ENCODE assay signal across 24 cellular contexts in the genomic region with DNA sequence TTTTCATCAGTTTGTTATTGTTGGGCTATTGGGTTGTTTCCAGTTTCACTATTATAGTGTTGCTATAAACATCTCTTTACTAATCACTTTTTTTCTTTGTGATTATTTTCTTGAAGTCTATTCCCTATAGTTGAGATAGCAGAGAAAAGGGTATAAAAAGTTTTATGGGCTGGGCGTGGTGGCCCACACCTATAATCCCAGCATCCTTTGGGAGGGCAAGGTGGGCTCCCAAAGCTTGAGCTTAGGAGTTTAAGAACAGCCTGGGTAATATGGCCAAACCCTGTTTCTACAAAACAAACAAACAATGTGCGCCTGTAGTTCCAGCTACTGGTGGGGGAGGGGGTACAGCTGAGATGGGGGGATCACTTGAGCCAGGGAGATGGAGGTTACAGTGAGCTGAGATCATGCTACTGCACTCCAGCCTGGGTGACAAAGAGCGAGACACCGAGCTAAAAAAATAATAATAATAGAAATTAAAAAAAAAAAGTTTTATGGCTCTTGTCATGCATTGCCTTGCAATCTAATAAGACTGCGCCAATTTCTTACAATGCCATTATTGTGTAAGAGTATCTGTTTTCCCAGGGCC. TPM values are rescaled to one million over a fixed set of nuclear protein-coding genes. Genes with fewer than 3 reads are reported as not detected.
DNase-seq lines count a peak whose midpoint lies in the region; FAIRE-seq and TF ChIP-seq lines count a peak whose summit lies in the region.
"Had no signal": no experiment of that assay in that cellular context is flagged by ENCODE, and none has a peak within 500 bp of the region (broad histone marks: within the 10 kb centered on the region; RNA-seq: fewer than 3 reads in every experiment).

No MANE protein-coding gene starts in this region.

- H3K9ac ChIP-seq in mucosa of rectum (ENCODE audit: low read depth in 1 of 2, low read length in 2 of 2) (peak overlapping the region in 1 of 2 donors; percentile 17), SK-N-SH (no peak overlapping the region)

- CTCF ChIA-PET in PC-9 (lab: Charles Lee) (interaction anchor here (0.6 kb wide), 3 partner anchors 10 to 165 kb away, joined by 4 to 13 read pairs (median 13); no protein-coding TSS in a partner anchor), SK-N-SH (lab: Yijun Ruan, JAX) (interaction anchor here (1.1 to 2.1 kb wide), 3 partner anchors 14 to 75 kb away, joined by 3 to 5 read pairs (median 3); partner anchors contain the start of genes GSS and MYH7B)

- H3K9me3 ChIP-seq in PC-9 (ENCODE audit: insufficient read depth, low read depth) (no peaks in the 10 kb centered on the region), mucosa of rectum (ENCODE audit: control insufficient read depth in 2 of 2, low read length in 2 of 2) (no peaks in the 10 kb centered on the region), SK-N-SH (no peaks in the 10 kb centered on the region)
- H3K9me3 ChIP-seq: HAP-1 had no signal

- FAIRE-seq in frontal cortex (lab: Jason Lieb, UNC) = no peak
- FAIRE-seq: endothelial cell of umbilical vein, GM18507, K562, keratinocyte, urothelium cell line had no signal

- DNase-seq in PC-9 (no peak), dorsolateral prefrontal cortex (peak in 1 of 10 donors; percentile 36), superior temporal gyrus (ENCODE audit: extremely low spot score) (peak; percentile 75), SK-N-SH (no peak), frontal cortex (ENCODE audit: low spot score in 2 of 2) (no peak), OCI-M1 (lab: John Stamatoyannopoulos, UW) (no peak)
- DNase-seq: activated CD8-positive, alpha-beta T cell treated with anti-CD3 and anti-CD28 coated beads, Interleukin-2, amount 10 ng/mL, durations not matched to agents 7 days and 5 days; activated naive CD8-positive, alpha-beta T cell treated with anti-CD3 and anti-CD28 coated beads, Interleukin-2, amount 10 ng/mL, durations not matched to agents 7 days and 5 days; DMS79 treated with DMSO at 0.1 percent for 48 hours; glutamatergic neuron; naive thymus-derived CD4-positive, alpha-beta T cell; NCI-H1092 treated with DMSO at 0.1 percent for 48 hours; NCI-H187 treated with DMSO at 0.1 percent for 48 hours; NCI-H526 treated with DMSO at 0.1 percent for 48 hours; stimulated activated CD4-positive, alpha-beta T cell treated with anti-CD3 and anti-CD28 coated beads, Interleukin-2, amount 100 ng/mL, for 24 hours had no signal

- H3K4me2 ChIP-seq in PC-9 (peak overlapping the region; percentile 25), SK-N-SH (no peak overlapping the region)

- no peak for TF ChIP-seq EP300 in SK-N-SH (IDR thresholded peaks at IDR 0.05; ENCODE audit: borderline replicate concordance in 1 of 2, low read depth in 1 of 2, low read length in 1 of 2)

- BruUV-seq in PC-9 (replicated peaks; lab: Mats Ljungman, UMichigan) = no TSS peak

- H3K27me3 ChIP-seq in PC-9 (ENCODE audit: insufficient read depth, low read depth) (no peaks in the 10 kb centered on the region), dorsolateral prefrontal cortex (no peaks in the 10 kb centered on the region), mucosa of rectum (ENCODE audit: control insufficient read depth in 2 of 2, insufficient read depth in 2 of 2, low read length in 2 of 2) (no peaks in the 10 kb centered on the region), SK-N-SH (ENCODE audit: insufficient read depth) (no peaks in the 10 kb centered on the region)

- H3K4me1 ChIP-seq in PC-9 (replicated peaks; ENCODE audit: insufficient read depth) (peaks cover 29% of the 10 kb centered on the region), mucosa of rectum (ENCODE audit: control insufficient read depth in 2 of 2, insufficient read depth in 2 of 2, low read length in 2 of 2) (peaks cover 9 to 20% of the 10 kb centered on the region in 2 donors), SK-N-SH (ENCODE audit: control insufficient read depth in 1 of 2, insufficient read depth in 2 of 2, low read depth in 1 of 2, low read length in 1 of 2) (peaks cover 0 to 3% of the 10 kb centered on the region in 2 experiments; a peak in 1 of 4 replicates)

- intact Hi-C loops in PC-9 (cut with micrococcal nuclease; ENCODE audit: unreplicated experiment) (no loop called here), dorsolateral prefrontal cortex (cut with DNase I) (no loop called here)

- TF ChIP-seq CTCF in PC-9 (conservative IDR thresholded peaks at IDR 0.05) = no peak
- TF ChIP-seq CTCF in dorsolateral prefrontal cortex (IDR thresholded peaks at IDR 0.05 in 54 of 56, conservative IDR thresholded peaks at IDR 0.05 in 2 of 56; ENCODE audit: low read depth in 1 of 56, partially characterized antibody in 56 of 56) = peak in 4 of 56 donors; percentile 6 to 18 (median 9)
- no peak for TF ChIP-seq CTCF in SK-N-SH (IDR thresholded peaks at IDR 0.05)

- H3K79me2 ChIP-seq in PC-9 (ENCODE audit: low read depth) (peaks cover 44% of the 10 kb centered on the region), SK-N-SH (ENCODE audit: insufficient read depth) (peaks cover 20% of the 10 kb centered on the region; the same call in 1 of the 2 replicates)

- H3K27ac ChIP-seq in PC-9 (no peak overlapping the region), dorsolateral prefrontal cortex (peak overlapping the region in 58 of 59 donors; percentile 3 to 92 (median 78)), mucosa of rectum (ENCODE audit: low read depth in 2 of 2, low read length in 2 of 2) (peak overlapping the region; percentile 26 to 70), SK-N-SH (ENCODE audit: low read depth in 2 of 2, low read length in 1 of 2) (no peak overlapping the region)
- H3K27ac ChIP-seq: C4-2B, RWPE1 had no signal

- no peak overlapping the region for H2AFZ ChIP-seq in PC-9
- no peak overlapping the region for H2AFZ ChIP-seq in SK-N-SH (ENCODE audit: low read depth)

- peaks cover 25% of the 10 kb centered on the region for H3K36me3 ChIP-seq in PC-9 (ENCODE audit: low read depth)
- peaks cover 17 to 19% of the 10 kb centered on the region in 2 donors for H3K36me3 ChIP-seq in mucosa of rectum (ENCODE audit: control insufficient read depth in 2 of 2, insufficient read depth in 2 of 2, low read length in 2 of 2)
- peaks cover 4 to 6% of the 10 kb centered on the region in 2 experiments for H3K36me3 ChIP-seq in SK-N-SH (replicated peaks in 1 of 2; ENCODE audit: control insufficient read depth in 1 of 2, insufficient read depth in 2 of 2, low read length in 1 of 2)

- H3K4me3 ChIP-seq in PC-9 = no peak overlapping the region
- peak overlapping the region in 32 of 59 donors; percentile 1 to 53 (median 23) for H3K4me3 ChIP-seq in dorsolateral prefrontal cortex
- H3K4me3 ChIP-seq in mucosa of rectum (ENCODE audit: low read length in 2 of 2) = peak overlapping the region; percentile 27 to 31
- H3K4me3 ChIP-seq in SK-N-SH (ENCODE audit: low read depth in 2 of 2, low read length in 1 of 2) = no peak overlapping the region
- H3K4me3 ChIP-seq: HAP-1, K562 had no signal

- H3K9me2 ChIP-seq in PC-9 (ENCODE audit: insufficient read depth) (no peaks in the 10 kb centered on the region), SK-N-SH (no peaks in the 10 kb centered on the region)

- peaks cover 24% of the 10 kb centered on the region; the same call in 1 of the 2 replicates for H4K20me1 ChIP-seq in PC-9 (ENCODE audit: insufficient read depth)
- H4K20me1 ChIP-seq in SK-N-SH (ENCODE audit: insufficient read depth) = no peaks in the 10 kb centered on the region

- 97% methylated on average over 5 of the region's 5 CpGs for WGBS in SK-N-SH (ENCODE audit: low lambda C conversion rate)

- peaks cover 13% of the 10 kb centered on the region for H3F3A ChIP-seq in PC-9 (ENCODE audit: insufficient read depth, low read depth)
- peaks cover 7% of the 10 kb centered on the region for H3F3A ChIP-seq in SK-N-SH (replicated peaks; ENCODE audit: insufficient read depth)

- POLR2A ChIA-PET in PC-9 (lab: Charles Lee; ENCODE audit: unreplicated experiment) (interaction anchor here (0.6 kb wide), 1 partner anchor 774 kb away, joined by 3 read pairs; no protein-coding TSS in a partner anchor), SK-N-SH (lab: Yijun Ruan, JAX) (interaction anchor here (0.6 kb wide), 1 partner anchor 183 kb away, joined by 4 read pairs; no protein-coding TSS in a partner anchor)

- TF ChIP-seq RAD21 in SK-N-SH (IDR thresholded peaks at IDR 0.05; ENCODE audit: low read length) = no peak

TF ChIP-seq in SK-N-SH, 30 proteins besides CTCF, POLR2A, EP300 and RAD21:
- TF ChIP-seq YY1 (IDR thresholded peaks at IDR 0.05; ENCODE audit: low read depth) (no peak), GABPA (IDR thresholded peaks at IDR 0.05; ENCODE audit: low read depth) (no peak), USF1 (IDR thresholded peaks at IDR 0.05; ENCODE audit: borderline replicate concordance, low read depth) (no peak), TAF1 (IDR thresholded peaks at IDR 0.05; ENCODE audit: borderline replicate concordance, low read depth, low read length) (no peak), GATA2 (CRISPR knock-in tag; IDR thresholded peaks at IDR 0.05) (no peak), EZH2phosphoT487 (IDR thresholded peaks at IDR 0.05; ENCODE audit: borderline replicate concordance, low read depth) (no peak), TCF12 (IDR thresholded peaks at IDR 0.05) (no peak)
- TF ChIP-seq, protein P1, sequence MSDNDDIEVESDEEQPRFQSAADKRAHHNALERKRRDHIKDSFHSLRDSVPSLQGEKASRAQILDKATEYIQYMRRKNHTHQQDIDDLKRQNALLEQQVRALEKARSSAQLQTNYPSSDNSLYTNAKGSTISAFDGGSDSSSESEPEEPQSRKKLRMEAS (IDR thresholded peaks at IDR 0.05; ENCODE audit: low read depth) = no peak
TF ChIP-seq in SK-N-SH: peak in this region for 0.

RNA-seq across cellular contexts. Expression of gene ACSS2, which starts 3.8 kb away (rescaled TPM):
- 81.1 and 108 TPM in 2 replicates for total RNA-seq in PC-9 (2021)
- total RNA-seq in dorsolateral prefrontal cortex = 100 to 1,000 TPM in 2 of 120 experiments, 10 to 100 TPM in 118; 35.5 to 131 (median 55.8) TPM
- polyA plus RNA-seq in SK-N-SH (2012; rRNA removed) = 25.5 and 31.4 TPM in 2 replicates
- polyA plus RNA-seq in SK-N-SH (2012; cell fraction: cytosol; rRNA removed) = 14.4 and 20.7 TPM in 2 replicates
- 66.5 and 75.8 TPM in 2 replicates for polyA plus RNA-seq in SK-N-SH (2012; cell fraction: nucleus; rRNA removed)
- total RNA-seq in frontal cortex = 18.3 TPM

RNA-seq across cellular contexts. Expression of gene GGT7, which starts 7.5 kb away (rescaled TPM):
- total RNA-seq in PC-9 (2021) (6.5 and 9.4 TPM in 2 replicates), dorsolateral prefrontal cortex (10 to 100 TPM; 53.0 to 99.7 (median 77.2) TPM), frontal cortex (13.5 TPM)
- polyA plus RNA-seq in SK-N-SH (2012; rRNA removed) = 22.5 and 25.5 TPM in 2 replicates
- 6.0 and 10.1 TPM in 2 replicates for polyA plus RNA-seq in SK-N-SH (2012; cell fraction: cytosol; rRNA removed)
- polyA plus RNA-seq in SK-N-SH (2012; cell fraction: nucleus; rRNA removed) = 105 TPM in 2 replicates

RNA-seq across cellular contexts. Expression of gene NCOA6, which starts 54.7 kb away (rescaled TPM):
- 26.7 and 35.1 TPM in 2 replicates for total RNA-seq in PC-9 (2021)
- total RNA-seq in dorsolateral prefrontal cortex = 10 to 100 TPM; 29.3 to 53.5 (median 39.1) TPM
- polyA plus RNA-seq in SK-N-SH (2012; rRNA removed) = 14.3 and 14.5 TPM in 2 replicates
- 11.9 and 12.4 TPM in 2 replicates for polyA plus RNA-seq in SK-N-SH (2012; cell fraction: cytosol; rRNA removed)
- 13.1 and 19.0 TPM in 2 replicates for polyA plus RNA-seq in SK-N-SH (2012; cell fraction: nucleus; rRNA removed)
- 92.5 TPM for total RNA-seq in frontal cortex

Comparison
In these comparisons a context has a peak if more than half of its experiments do, and no peak if none do; other contexts are left out.
1. H3K27ac ChIP-seq: peak in dorsolateral prefrontal cortex (58 of 59) and mucosa of rectum (2 of 2); none in PC-9 (single experiment) and SK-N-SH (0 of 2).
2. H3K4me3 ChIP-seq: peak in dorsolateral prefrontal cortex (32 of 59) and mucosa of rectum (2 of 2); none in PC-9 (single experiment) and SK-N-SH (0 of 2).